Comparison of ENCODE assay signal across 1 cellular context in genomic region chr14:59576332-59577294, GRCh38.
TF ChIP-seq lines count a peak whose summit lies in the region.

Gene CCDC175 (minus strand): TSS chr14:59576812. CDS start chr14:59576775, 37 bp downstream.

TF ChIP-seq in HepG2, 621 proteins besides CTCF, POLR2A, EP300 and RAD21 (continued from another document):
- TF ChIP-seq ZBTB33 (CRISPR knock-in tag; IDR thresholded peaks at IDR 0.05) (peak; percentile 43; the same call in 1 of the 2 replicates), CENPT (CRISPR knock-in tag; IDR thresholded peaks at IDR 0.05; ENCODE audit: low read depth) (no peak), ETV5 (CRISPR knock-in tag; IDR thresholded peaks at IDR 0.05; ENCODE audit: borderline replicate concordance) (no peak), NFIB (CRISPR knock-in tag; IDR thresholded peaks at IDR 0.05; ENCODE audit: borderline replicate concordance) (no peak), ZNF234 (CRISPR knock-in tag; conservative IDR thresholded peaks at IDR 0.05) (no peak), SMC3 (IDR thresholded peaks at IDR 0.05; ENCODE audit: low read length) (peak; percentile 35; the same call in 1 of the 2 replicates), DBP (CRISPR knock-in tag; IDR thresholded peaks at IDR 0.05; ENCODE audit: not compliant biosample characterization) (no peak), ZZZ3 (CRISPR knock-in tag; IDR thresholded peaks at IDR 0.05; ENCODE audit: borderline replicate concordance) (no peak), PAWR (CRISPR knock-in tag; IDR thresholded peaks at IDR 0.05; ENCODE audit: borderline replicate concordance) (no peak), KIAA2018 (CRISPR knock-in tag; IDR thresholded peaks at IDR 0.05; ENCODE audit: borderline replicate concordance) (no peak), ZNF512 (CRISPR knock-in tag; IDR thresholded peaks at IDR 0.05) (no peak), RAD51 (IDR thresholded peaks at IDR 0.05; ENCODE audit: borderline replicate concordance) (no peak), THAP11 (CRISPR knock-in tag; IDR thresholded peaks at IDR 0.05) (no peak), NCOR1 (IDR thresholded peaks at IDR 0.05; ENCODE audit: borderline replicate concordance, low read length) (no peak)
